ENCODE assay signal across 12 cellular contexts in the genomic region with DNA sequence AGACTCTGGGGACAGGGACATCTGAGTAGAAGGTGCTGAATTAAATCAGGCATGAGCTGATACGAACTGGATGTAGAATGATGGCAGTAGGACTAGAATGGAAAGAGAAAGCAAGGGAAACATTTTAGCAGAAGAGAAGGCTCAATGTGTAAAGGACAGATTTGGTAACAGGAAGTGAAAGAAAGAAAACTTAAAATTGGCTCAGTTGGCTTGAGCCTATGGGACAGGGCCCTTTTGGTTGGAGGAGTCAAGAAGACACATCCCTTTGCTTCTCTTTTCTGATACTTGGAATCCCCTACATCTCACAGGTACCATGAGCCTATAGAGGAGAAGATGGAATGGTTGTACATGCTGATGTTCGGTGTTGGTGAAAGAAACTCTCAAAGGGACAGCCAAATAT.
"Had no signal": no experiment of that assay in that cellular context is flagged by ENCODE, and none has a peak within 500 bp of the region (broad histone marks: within the 10 kb centered on the region; RNA-seq: fewer than 3 reads in every experiment).

No MANE protein-coding gene starts in this region.

- ATAC-seq: sciatic nerve had no signal

- DNase-seq: activated CD4-positive, alpha-beta T cell treated with anti-CD3 and anti-CD28 coated beads, Interleukin-2, amount 50 U/mL, for 4 hours; activated gamma-delta T cell; activated T-cell treated with anti-CD3 and anti-CD28 coated beads, Interleukin-2, amount 50 U/mL, for 24 hours; amygdala; dermis blood vessel endothelial cell; endodermal cell; hypothalamus; spleen; stimulated activated CD4-positive, alpha-beta T cell treated with anti-CD3 and anti-CD28 coated beads, Interleukin-2, amount 100 ng/mL, for 24 hours; stimulated activated naive B cell treated with anti-CD40 and anti-IgM and Interleukin-4, amounts not matched to agents 10 μg/mL and 1 μg/mL and 100 μg/mL, for 72 hours; trophoblast cell had no signal
